25 cellular contexts compared by ENCODE assay signal in the genomic region with DNA sequence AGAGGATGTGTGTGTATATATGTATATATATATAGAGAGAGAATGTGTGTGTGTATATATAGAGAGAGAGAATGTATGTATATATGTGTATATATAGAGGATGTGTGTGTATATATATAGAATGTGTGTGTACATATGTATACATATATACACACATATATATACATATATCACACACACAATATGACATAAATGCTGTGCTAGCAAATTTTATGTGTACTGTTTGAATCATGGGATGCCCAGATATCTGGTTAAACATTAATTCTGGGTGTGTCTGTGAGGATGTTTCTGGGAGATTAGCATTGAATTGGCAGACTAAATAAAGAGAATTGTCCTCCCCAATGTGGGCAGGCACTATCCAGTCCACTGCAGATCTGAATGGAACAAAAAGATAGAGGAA.
"Had no signal": no experiment of that assay in that cellular context is flagged by ENCODE, and none has a peak within 500 bp of the region (broad histone marks: within the 10 kb centered on the region; RNA-seq: fewer than 3 reads in every experiment).

No MANE protein-coding gene starts in this region.

- H3K4me1 ChIP-seq: esophagus squamous epithelium, heart right ventricle, parathyroid adenoma, right atrium auricular region, stomach, thyroid gland, upper lobe of left lung, vagina had no signal

- H3K27me3 ChIP-seq: esophagus squamous epithelium, heart right ventricle, right atrium auricular region, stomach, thyroid gland, upper lobe of left lung, vagina had no signal

- H3K27ac ChIP-seq: esophagus squamous epithelium, heart right ventricle, parathyroid adenoma, right atrium auricular region, stomach, thyroid gland, upper lobe of left lung, vagina had no signal

- H3K9me3 ChIP-seq: esophagus squamous epithelium, heart right ventricle, right atrium auricular region, stomach, thyroid gland, upper lobe of left lung, vagina had no signal

- H3K4me3 ChIP-seq: esophagus squamous epithelium, heart right ventricle, right atrium auricular region, stomach, thyroid gland, upper lobe of left lung, vagina had no signal

- H3K36me3 ChIP-seq: esophagus squamous epithelium, heart right ventricle, right atrium auricular region, stomach, thyroid gland, upper lobe of left lung, vagina had no signal

- ATAC-seq: activated CD4-positive, alpha-beta T cell treated with anti-CD3 and anti-CD28 coated beads for 36 hours; activated CD8-positive, alpha-beta memory T cell treated with anti-CD3 and anti-CD28 coated beads, Interleukin-2, amount 10 ng/mL, durations not matched to agents 7 days and 5 days; activated CD8-positive, alpha-beta T cell treated with anti-CD3 and anti-CD28 coated beads, Interleukin-2, amount 10 ng/mL, durations not matched to agents 7 days and 5 days; activated naive CD8-positive, alpha-beta T cell treated with anti-CD3 and anti-CD28 coated beads, Interleukin-2, amount 50 U/mL, for 24 hours; heart right ventricle; left ventricle myocardium superior; stimulated activated naive B cell treated with anti-CD40 and anti-IgM and Interleukin-4, amounts not matched to agents 10 μg/mL and 1 μg/mL and 100 μg/mL, for 72 hours had no signal

- DNase-seq: activated CD4-positive, alpha-beta T cell treated with anti-CD3 and anti-CD28 coated beads for 36 hours; activated CD4-positive, CD25-positive, alpha-beta regulatory T cell; activated CD8-positive, alpha-beta memory T cell treated with anti-CD3 and anti-CD28 coated beads, Interleukin-2, amount 10 ng/mL, durations not matched to agents 7 days and 5 days; activated CD8-positive, alpha-beta T cell treated with anti-CD3 and anti-CD28 coated beads, Interleukin-2, amount 10 ng/mL, durations not matched to agents 7 days and 5 days; activated naive CD8-positive, alpha-beta T cell treated with anti-CD3 and anti-CD28 coated beads, Interleukin-2, amount 50 U/mL, for 24 hours; activated T-cell treated with anti-CD3 and anti-CD28 coated beads, Interleukin-2, amount 50 U/mL, for 48 hours; amygdala; caudate nucleus; endodermal cell; esophagus squamous epithelium; foreskin melanocyte; heart right ventricle; left ventricle myocardium superior; naive B cell; occipital lobe; stimulated activated CD4-positive, alpha-beta T cell treated with anti-CD3 and anti-CD28 coated beads, Interleukin-15, amount 100 ng/mL, for 24 hours; stimulated activated CD4-positive, alpha-beta T cell treated with anti-CD3 and anti-CD28 coated beads, Interleukin-2, amount 100 ng/mL, for 24 hours; stimulated activated naive B cell treated with anti-CD40 and anti-IgM and Interleukin-4, amounts not matched to agents 10 μg/mL and 1 μg/mL and 100 μg/mL, for 72 hours; stomach; T-helper 2 cell; thyroid gland; upper lobe of left lung had no signal
